ENCODE assay signal across 9 cellular contexts in genomic region chr15:92908369-92909057, GRCh38. TPM values are rescaled to one million over a fixed set of nuclear protein-coding genes. Genes with fewer than 3 reads are reported as not detected.
A peak's percentile ranks its signal among the peaks of the same experiment; 100 is the strongest.
DNase-seq lines count a peak whose midpoint lies in the region; ATAC-seq and TF ChIP-seq lines count a peak whose summit lies in the region.
"Had no signal": no experiment of that assay in that cellular context is flagged by ENCODE, and none has a peak within 500 bp of the region (broad histone marks: within the 10 kb centered on the region; RNA-seq: fewer than 3 reads in every experiment).

No MANE protein-coding gene starts in this region.

- H3K4me3 Mint-ChIP-seq in glutamatergic neuron (ENCODE audit: unreplicated experiment), result peak overlapping the region; percentile 36

- peaks cover 13% of the 10 kb centered on the region for H3K9me3 Mint-ChIP-seq in glutamatergic neuron (ENCODE audit: unreplicated experiment)

- peaks cover 67 to 96% (median 91%) of the 10 kb centered on the region in 6 donors for H3K4me1 ChIP-seq in spleen

- no peaks in the 10 kb centered on the region for H3K9me3 ChIP-seq in spleen

- peaks cover 44% of the 10 kb centered on the region for H3K4me1 Mint-ChIP-seq in glutamatergic neuron (ENCODE audit: low read depth, unreplicated experiment)

- H3K27ac ChIP-seq in spleen, result peak overlapping the region; percentile 84 to 99 (median 97)

- intact Hi-C loops in spleen (cut with DNase I; ENCODE audit: low total_unique reads), result no loop called here

- H3K36me3 ChIP-seq in spleen, result peaks cover 0 to 28% (median 0%) of the 10 kb centered on the region in 6 donors

- TF ChIP-seq CTCF in HFF-Myc (IDR thresholded peaks at IDR 0.05; ENCODE audit: low read depth, low read length, missing control alignments) (no peak), WI38 (IDR thresholded peaks at IDR 0.05; ENCODE audit: low read depth, low read length) (no peak), glutamatergic neuron (IDR thresholded peaks at IDR 0.05; ENCODE audit: partially characterized antibody, unreplicated experiment) (no peak), spleen (IDR thresholded peaks at IDR 0.05 in 8 of 11, conservative IDR thresholded peaks at IDR 0.05 in 3 of 11) (no peak)

- peaks cover 13% of the 10 kb centered on the region for H3K27me3 Mint-ChIP-seq in glutamatergic neuron (ENCODE audit: unreplicated experiment)

- H3K27me3 ChIP-seq in spleen (replicated peaks in 1 of 7), result no peaks in the 10 kb centered on the region

- peak overlapping the region; percentile 8; the same call in 1 of the 2 replicates for H3K4me3 ChIP-seq in HFF-Myc (replicated peaks; ENCODE audit: low read depth, low read length)
- peak overlapping the region; percentile 38 for H3K4me3 ChIP-seq in WI38 (ENCODE audit: low read depth, low read length)
- peak overlapping the region in 2 of 8 donors; percentile 10 to 83 for H3K4me3 ChIP-seq in spleen

- TF ChIP-seq POLR2A in spleen (IDR thresholded peaks at IDR 0.05), result no peak

- no peak for DNase-seq in HFF-Myc (ENCODE audit: extremely low read depth, low read depth)
- DNase-seq in glutamatergic neuron, result no peak
- no peak for DNase-seq in spleen
- no peak for DNase-seq in NCI-H524 treated with DMSO at 0.1 percent for 48 hours (lab: John Stamatoyannopoulos, UW)
- no peak for DNase-seq in NCI-H128 (lab: John Stamatoyannopoulos, UW; ENCODE audit: unreplicated experiment)
- DNase-seq in germinal center (ENCODE audit: low spot score), result no peak
- DNase-seq: NCI-H1092 had no signal

- no peak for ATAC-seq in GM18517 (IDR thresholded peaks at IDR 0.05; ENCODE audit: unreplicated experiment)

- no peaks in the 10 kb centered on the region for H3K36me3 Mint-ChIP-seq in glutamatergic neuron (ENCODE audit: unreplicated experiment)

- H3K27ac Mint-ChIP-seq in glutamatergic neuron (ENCODE audit: unreplicated experiment), result no peak overlapping the region

- 67 to 72% (median 71%) methylated on average over 8 of the region's 8 CpGs for WGBS in spleen, 5 donors

RNA-seq across cellular contexts. Expression of gene CHD2, which starts 8.4 kb away (rescaled TPM):
- total RNA-seq in glutamatergic neuron (ENCODE audit: unreplicated experiment) (201 TPM), spleen (100 to 1,000 TPM; 160 to 232 (median 204) TPM)
- polyA plus RNA-seq in spleen, result 10 to 100 TPM; 37.3 to 44.0 (median 43.2) TPM
